ENCODE assay signal across 6 cellular contexts in the genomic region with DNA sequence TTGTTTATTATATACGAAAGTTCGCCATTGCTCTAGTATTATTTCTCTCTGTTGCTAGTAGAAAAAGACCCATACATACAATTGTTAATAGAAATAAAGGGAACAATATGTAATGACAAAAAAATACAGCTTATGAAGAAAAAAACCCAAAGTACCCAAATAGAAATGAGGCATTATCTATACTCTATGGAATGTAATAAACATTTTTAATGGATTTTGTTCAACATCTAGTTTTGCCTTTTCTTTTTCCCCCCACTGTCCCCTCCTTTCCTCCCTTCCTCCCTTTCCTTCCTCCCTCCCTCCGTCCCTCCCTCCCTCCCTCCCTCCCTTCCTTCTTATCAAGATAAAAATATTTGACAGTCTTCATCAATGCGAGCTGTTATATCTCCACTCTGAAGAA.
"Had no signal": no experiment of that assay in that cellular context is flagged by ENCODE, and none has a peak within 500 bp of the region (broad histone marks: within the 10 kb centered on the region; RNA-seq: fewer than 3 reads in every experiment).

No MANE protein-coding gene starts in this region.

- DNase-seq: IMR-90, KBM-7, KG1 had no signal

- H3K9ac ChIP-seq: KMS-11 had no signal

- H3K4me2 ChIP-seq: KMS-11 had no signal

- FAIRE-seq: HTR-8/SVneo had no signal

- H3K27ac ChIP-seq: HL-60, KMS-11 had no signal
